In the genomic region with DNA sequence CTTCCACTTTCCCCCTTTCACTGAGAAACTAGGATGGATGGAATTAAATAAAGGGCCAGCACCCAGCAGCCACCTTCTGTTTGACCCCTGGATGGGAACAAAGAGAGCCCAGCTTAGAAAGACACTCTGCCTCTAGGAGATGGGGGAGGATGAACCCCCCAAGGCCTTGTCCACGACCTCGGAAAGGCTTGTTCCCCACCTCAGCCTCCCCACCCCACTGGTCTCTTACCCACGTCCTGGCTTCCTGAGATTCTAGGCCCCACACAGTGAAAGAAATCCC, we compare ENCODE assay signal across 8 cellular contexts. TPM values are rescaled to one million over a fixed set of nuclear protein-coding genes. Genes with fewer than 3 reads are reported as not detected.
A peak's percentile ranks its signal among the peaks of the same experiment; 100 is the strongest.
DNase-seq lines count a peak whose midpoint lies in the region; ATAC-seq and TF ChIP-seq lines count a peak whose summit lies in the region.

No MANE protein-coding gene starts in this region.

- H3K36me3 ChIP-seq in BLaER1 treated with 17β-estradiol and CSF1 and Interleukin-3, amounts not matched to agents 10 nM and 100 nM = peaks cover 4 to 55% (median 18%) of the 10 kb centered on the region in 11 experiments; a peak in 14 of 22 replicates

- peaks cover 100% of the 10 kb centered on the region in 10 experiments for H3K4me1 ChIP-seq in BLaER1 treated with 17β-estradiol and CSF1 and Interleukin-3, amounts not matched to agents 10 nM and 100 nM

- ATAC-seq in HG03520 (IDR thresholded peaks at IDR 0.05; ENCODE audit: unreplicated experiment) (peak; percentile 2), natural killer cell (no peak), HG03135 (IDR thresholded peaks at IDR 0.05; ENCODE audit: unreplicated experiment) (no peak), HG03045 (IDR thresholded peaks at IDR 0.05; ENCODE audit: unreplicated experiment) (no peak)

- H3K9ac ChIP-seq in BLaER1 treated with 17β-estradiol and CSF1 and Interleukin-3, amounts not matched to agents 10 nM and 100 nM = peak overlapping the region; percentile 69 to 82 (median 78)

- peak overlapping the region; percentile 82 for H3K4me3 Mint-ChIP-seq in natural killer cell

- peak overlapping the region; percentile 98 to 100 for H3K27ac Mint-ChIP-seq in natural killer cell

- DNase-seq in natural killer cell = no peak
- no peak for DNase-seq in HPDE6-E6E7 (ENCODE audit: extremely low spot score)
- DNase-seq in glomerular visceral epithelial cell (ENCODE audit: extremely low spot score) = no peak

- intact Hi-C loops in natural killer cell (cut with micrococcal nuclease) = loop anchor here (2.0 to 10.0 kb wide), 2 partner anchors 60 to 414 kb away; partner anchors contain the start of genes GSTO2 and STN1

- TF ChIP-seq CTCF in natural killer cell (IDR thresholded peaks at IDR 0.05) = no peak

- H3K27me3 Mint-ChIP-seq in natural killer cell (ENCODE audit: low read depth in 2 of 2) = no peaks in the 10 kb centered on the region

- H3K9me3 Mint-ChIP-seq in natural killer cell = no peaks in the 10 kb centered on the region

- peaks cover 97 to 99% of the 10 kb centered on the region in 2 donors for H3K4me1 Mint-ChIP-seq in natural killer cell

- no peaks in the 10 kb centered on the region for H3K9me3 ChIP-seq in BLaER1 treated with 17β-estradiol and CSF1 and Interleukin-3, amounts not matched to agents 10 nM and 100 nM (replicated peaks in 1 of 11)

- H3K27me3 ChIP-seq in BLaER1 treated with 17β-estradiol and CSF1 and Interleukin-3, amounts not matched to agents 10 nM and 100 nM = no peaks in the 10 kb centered on the region

- H3K4me2 ChIP-seq in BLaER1 treated with 17β-estradiol and CSF1 and Interleukin-3, amounts not matched to agents 10 nM and 100 nM = peak overlapping the region; percentile 94 to 99 (median 97)

- H3K36me3 Mint-ChIP-seq in natural killer cell = peaks cover 6% of the 10 kb centered on the region

- H4K20me1 ChIP-seq in BLaER1 treated with 17β-estradiol and CSF1 and Interleukin-3, amounts not matched to agents 10 nM and 100 nM = peaks cover 51 to 98% (median 71%) of the 10 kb centered on the region in 11 experiments

- peak overlapping the region; percentile 38 to 66 (median 52) for H3K4me3 ChIP-seq in BLaER1 treated with 17β-estradiol and CSF1 and Interleukin-3, amounts not matched to agents 10 nM and 100 nM

- peak overlapping the region; percentile 60 to 90 (median 84) for H3K27ac ChIP-seq in BLaER1 treated with 17β-estradiol and CSF1 and Interleukin-3, amounts not matched to agents 10 nM and 100 nM
- peak overlapping the region; percentile 93 for H3K27ac ChIP-seq in cingulate gyrus (ENCODE audit: low read depth, low read length)

RNA-seq across cellular contexts. Expression of gene ITPRIP, which starts 9.7 kb away (rescaled TPM):
- 100 to 1,000 TPM; 172 to 225 (median 176) TPM for total RNA-seq in natural killer cell

RNA-seq across cellular contexts. Expression of gene CFAP58, which starts 25.1 kb away (rescaled TPM):
- total RNA-seq in natural killer cell = under 1 TPM; 0.07 to 0.15 (median 0.11) TPM

RNA-seq across cellular contexts. Expression of gene GSTO2, which starts 59.6 kb away (rescaled TPM):
- total RNA-seq in natural killer cell = 1 to 10 TPM in 1 of 3 donors, under 1 TPM in 2; 0.75 to 1.4 (median 0.84) TPM
